9 cellular contexts compared by ENCODE assay signal in genomic region chr17:78176548-78177025, GRCh38. TPM values are rescaled to one million over a fixed set of nuclear protein-coding genes. Genes with fewer than 3 reads are reported as not detected.
A peak's percentile ranks its signal among the peaks of the same experiment; 100 is the strongest.
DNase-seq lines count a peak whose midpoint lies in the region; ATAC-seq, FAIRE-seq and TF ChIP-seq lines count a peak whose summit lies in the region.
"Had no signal": no experiment of that assay in that cellular context is flagged by ENCODE, and none has a peak within 500 bp of the region (broad histone marks: within the 10 kb centered on the region; RNA-seq: fewer than 3 reads in every experiment).

No MANE protein-coding gene starts in this region.

- peaks cover 14% of the 10 kb centered on the region; the same call in 1 of the 2 replicates for H3K4me1 ChIP-seq in Caco-2
- H3K4me1 ChIP-seq in GM12878 (ENCODE audit: control insufficient read depth, insufficient read depth, low read length), result peaks cover 59% of the 10 kb centered on the region

- intact Hi-C loops in Caco-2 (cut with micrococcal nuclease; ENCODE audit: unreplicated experiment), result loop anchor here (1.0 kb wide), 1 partner anchor 64 kb away; no protein-coding TSS in a partner anchor
- intact Hi-C loops in GM12878 (cut with micrococcal nuclease; ENCODE audit: unreplicated experiment), result loop anchor here (1.0 kb wide), 2 partner anchors 63 to 91 kb away; no protein-coding TSS in a partner anchor

- peaks cover 98% of the 10 kb centered on the region for H3K36me3 Mint-ChIP-seq in Caco-2 (ENCODE audit: insufficient read depth, unreplicated experiment)
- H3K36me3 Mint-ChIP-seq: activated naive CD8-positive, alpha-beta T cell had no signal

- H3K9me3 Mint-ChIP-seq in Caco-2 (ENCODE audit: unreplicated experiment), result no peaks in the 10 kb centered on the region

- in situ Hi-C loops in GM12878 (cut with MboI), result loop anchor here (5.0 kb wide), 1 partner anchor 64 kb away; no protein-coding TSS in a partner anchor

- H3K27me3 ChIP-seq in Caco-2 (replicated peaks; ENCODE audit: control insufficient read depth, insufficient read depth, low read length) (no peaks in the 10 kb centered on the region), HL-60 (ENCODE audit: insufficient read depth, poor library complexity, severe bottlenecking) (no peaks in the 10 kb centered on the region), GM12878 (replicated peaks in 1 of 2; ENCODE audit: control insufficient read depth in 2 of 2, insufficient read depth in 2 of 2, low read length in 1 of 2) (no peaks in the 10 kb centered on the region), kidney epithelial cell (ENCODE audit: control insufficient read depth, insufficient read depth, low read length) (no peaks in the 10 kb centered on the region)

- SMC1A ChIA-PET in GM12878 (lab: Charles Lee; ENCODE audit: uncharacterized antibody, unreplicated experiment), result interaction anchor here (0.7 to 7.4 kb wide), 15 partner anchors 9 to 92 kb away, joined by 3 to 51 read pairs (median 7); no protein-coding TSS in a partner anchor

- H3K27ac ChIP-seq in HL-60 (replicated peaks), result no peak overlapping the region
- no peak overlapping the region for H3K27ac ChIP-seq in GM12878 (ENCODE audit: control insufficient read depth, insufficient read depth)

- H3K9me3 ChIP-seq in Caco-2 (no peaks in the 10 kb centered on the region), GM12878 (replicated peaks; ENCODE audit: control insufficient read depth, insufficient read depth, low read length) (no peaks in the 10 kb centered on the region)

- no peak overlapping the region for H3K4me3 Mint-ChIP-seq in Caco-2 (ENCODE audit: unreplicated experiment)
- H3K4me3 Mint-ChIP-seq: activated naive CD8-positive, alpha-beta T cell had no signal

- peak; percentile 82 for TF ChIP-seq RAD21 in GM12878 (IDR thresholded peaks at IDR 0.05; ENCODE audit: insufficient read depth, low read depth, low read length)

- no peaks in the 10 kb centered on the region; the same call in 1 of the 2 replicates for H4K20me1 ChIP-seq in GM12878 (ENCODE audit: control insufficient read depth, insufficient read depth)

- peaks cover 24% of the 10 kb centered on the region for H3K4me1 Mint-ChIP-seq in Caco-2 (ENCODE audit: low read depth, unreplicated experiment)

- H2AFZ ChIP-seq in GM12878 (ENCODE audit: control insufficient read depth, low read depth, low read length), result no peak overlapping the region

- RAD21 ChIA-PET in GM12878 (lab: Charles Lee; ENCODE audit: unreplicated experiment), result interaction anchor here (0.6 to 8.6 kb wide), 22 partner anchors 10 to 168 kb away, joined by 3 to 83 read pairs (median 5); partner anchors contain the start of genes AFMID, TK1 and TMC8

- H3K36me3 ChIP-seq in Caco-2 (ENCODE audit: control insufficient read depth, insufficient read depth, low read length) (peaks cover 2% of the 10 kb centered on the region), GM12878 (ENCODE audit: control insufficient read depth in 2 of 2, insufficient read depth in 2 of 2, low read length in 1 of 2) (peaks cover 8 to 28% of the 10 kb centered on the region in 2 experiments; a peak in 3 of 4 replicates), kidney epithelial cell (ENCODE audit: control insufficient read depth, insufficient read depth, low read length) (peaks cover 2% of the 10 kb centered on the region)

- DNase-seq in Caco-2 (peak in 1 of 2 experiments; percentile 79), HL-60 (ENCODE audit: low read depth in 1 of 2, low spot score in 1 of 2) (peak in 1 of 2 experiments; percentile 81), UCSD-AML1 (lab: John Stamatoyannopoulos, UW; ENCODE audit: unreplicated experiment) (peak; percentile 68), GM12878 (ENCODE audit: low read depth, low spot score) (no peak), kidney epithelial cell (ENCODE audit: low read depth) (no peak), H54 (ENCODE audit: insufficient read length, low spot score) (no peak)
- DNase-seq in stimulated activated CD4-positive, alpha-beta T cell treated with anti-CD3 and anti-CD28 coated beads, Interleukin-4, amount 100 ng/mL, for 4 hours, result peak; percentile 71 to 79

- H3K9ac ChIP-seq in GM12878 (ENCODE audit: control insufficient read depth, insufficient read depth, low read length), result no peak overlapping the region

- FAIRE-seq in GM12878 (lab: Jason Lieb, UNC) (no peak), H54 (lab: Jason Lieb, UNC) (no peak)

- BruUV-seq in Caco-2 (replicated peaks; lab: Mats Ljungman, UMichigan) (no TSS peak), GM12878 (replicated peaks; lab: Mats Ljungman, UMichigan) (no TSS peak)

- TF ChIP-seq POLR2A in GM12878 (IDR thresholded peaks at IDR 0.05; ENCODE audit: low read depth, low read length), result peak; percentile 75
- no peak for TF ChIP-seq POLR2A in H54 (IDR thresholded peaks at IDR 0.05; ENCODE audit: low read depth, low read length)

- POLR2A ChIA-PET in Caco-2 (lab: Charles Lee) (interaction anchor here (0.9 to 1.3 kb wide), 3 partner anchors 10 to 48 kb away, joined by 3 to 4 read pairs (median 4); partner anchors contain the start of genes TK1 and TMC6), GM12878 (lab: Charles Lee) (interaction anchor here (0.5 to 8.7 kb wide), 12 partner anchors 11 to 67 kb away, joined by 3 to 85 read pairs (median 4); partner anchors contain the start of genes AFMID, C17orf99, TK1 and TMC6)

- CTCF ChIA-PET in Caco-2 (lab: Charles Lee), result interaction anchor here (0.6 to 2.5 kb wide), 9 partner anchors 11 to 92 kb away, joined by 3 to 15 read pairs (median 4); partner anchors contain the start of genes AFMID and TK1
- CTCF ChIA-PET in GM12878 (lab: Yijun Ruan, JAX), result interaction anchor here (0.5 to 9.0 kb wide), 29 partner anchors 9 to 489 kb away, joined by 3 to 132 read pairs (median 6); partner anchors contain the start of genes AFMID, BIRC5, TK1 and TMC6

- peaks cover 22% of the 10 kb centered on the region for H3K79me2 ChIP-seq in GM12878 (ENCODE audit: control insufficient read depth, insufficient read depth, low read length)

- no peak for TF ChIP-seq EP300 in GM12878 (IDR thresholded peaks at IDR 0.05; ENCODE audit: borderline replicate concordance in 1 of 2, control insufficient read depth in 1 of 2, low read depth in 2 of 2, low read length in 2 of 2)

- H3K4me2 ChIP-seq in GM12878 (ENCODE audit: control insufficient read depth, insufficient read depth), result no peak overlapping the region; the same call in 1 of the 2 replicates

- peak; percentile 68 for ATAC-seq in GM12878
- no peak for ATAC-seq in GM21515 (IDR thresholded peaks at IDR 0.05; ENCODE audit: unreplicated experiment)

- TF ChIP-seq CTCF in Caco-2 (IDR thresholded peaks at IDR 0.05; ENCODE audit: insufficient read depth in 1 of 2, low read depth in 1 of 2, low read length in 1 of 2, severe bottlenecking in 1 of 2, unreplicated experiment in 1 of 2), result peak; percentile 85 to 86
- peak; percentile 95 for TF ChIP-seq CTCF in HL-60 (IDR thresholded peaks at IDR 0.05; ENCODE audit: insufficient read depth, low read length)
- TF ChIP-seq CTCF in GM12878 (IDR thresholded peaks at IDR 0.05 in 2 of 3, conservative IDR thresholded peaks at IDR 0.05 in 1 of 3; ENCODE audit: control insufficient read depth in 2 of 3, extremely low read depth in 1 of 3, insufficient read depth in 1 of 3, low read depth in 3 of 3, low read length in 3 of 3), result peak; percentile 94 to 99 (median 99); a peak in 5 of 6 replicates
- peak; percentile 94 for TF ChIP-seq CTCF in kidney epithelial cell (IDR thresholded peaks at IDR 0.05; ENCODE audit: insufficient read depth, low read length, poor library complexity, severe bottlenecking)

- H3K4me3 ChIP-seq in Caco-2 (ENCODE audit: low read depth, low read length) (no peak overlapping the region), HL-60 (replicated peaks; ENCODE audit: insufficient read depth, low read length) (no peak overlapping the region), GM12878 (no peak overlapping the region), kidney epithelial cell (ENCODE audit: low read depth, low read length) (no peak overlapping the region)

- WGBS in GM12878 (ENCODE audit: insufficient coverage, insufficient replicate concordance, low lambda C conversion rate, missing lambda C conversion rate), result 20% methylated on average over 14 of the region's 14 CpGs

- no peaks in the 10 kb centered on the region for H3K27me3 Mint-ChIP-seq in Caco-2 (ENCODE audit: insufficient read depth, unreplicated experiment)
- H3K27me3 Mint-ChIP-seq: activated naive CD8-positive, alpha-beta T cell had no signal

- H3K27ac Mint-ChIP-seq in Caco-2 (ENCODE audit: unreplicated experiment), result peak overlapping the region; percentile 75
- H3K27ac Mint-ChIP-seq: activated naive CD8-positive, alpha-beta T cell had no signal

RNA-seq across cellular contexts. Expression of gene SYNGR2, which starts 8.2 kb away (rescaled TPM):
- 169 and 193 TPM in 2 replicates for total RNA-seq in Caco-2 (2022)
- 161 and 167 TPM in 2 replicates for total RNA-seq in GM12878 (2013; cell fraction: nucleolus; rRNA removed)
- 189 and 212 TPM in 2 replicates for total RNA-seq in GM12878 (2014; rRNA removed)
- 112 and 126 TPM in 2 replicates for total RNA-seq in GM12878 (2014; rRNA removed; fragmentation: Illumina TruSeq; extraction: Trizol)
- total RNA-seq in GM12878 (2021), result 291 and 310 TPM in 2 replicates
- polyA plus RNA-seq in GM12878 (2011; ENCODE audit: low read depth), result 105 TPM
- polyA plus RNA-seq in GM12878 (2011; rRNA removed), result 134 and 329 TPM in 2 replicates
- polyA plus RNA-seq in GM12878 (2011; cell fraction: cytosol; rRNA removed), result 630 and 860 TPM in 2 replicates
- polyA plus RNA-seq in GM12878 (2011; cell fraction: nucleus; rRNA removed), result 304 and 332 TPM in 2 replicates
- 386 and 393 TPM in 2 replicates for polyA plus RNA-seq in GM12878 (2012)
- polyA plus RNA-seq in GM12878 (2014; fragmentation: Illumina TruSeq; extraction: Trizol), result 69.3 and 212 TPM in 2 replicates
- polyA plus RNA-seq in GM12878 (2014; fragmentation: Nextera tagmentation; extraction: Ambion mirVana), result 10 to 100 TPM in 1 of 2 experiments, 1 to 10 TPM in 1; 4.4 to 28.8 TPM
- polyA plus RNA-seq in GM12878 (2014; rRNA removed), result 310 and 312 TPM in 2 replicates
- 100 to 1,000 TPM; 491 to 529 TPM for polyA plus RNA-seq in GM12878 (2016; fragmentation: Nextera tagmentation; extraction: Ambion mirVana)
- polyA minus RNA-seq in GM12878 (2011; rRNA and poly(A)+ RNA removed), result 329 and 477 TPM in 2 replicates
- 131 and 150 TPM in 2 replicates for polyA minus RNA-seq in GM12878 (2011; cell fraction: cytosol; rRNA and poly(A)+ RNA removed)
- 60.8 and 82.3 TPM in 2 replicates for polyA minus RNA-seq in GM12878 (2011; cell fraction: nucleus; rRNA and poly(A)+ RNA removed)
- total RNA-seq in kidney epithelial cell, result 85.7 and 144 TPM in 2 replicates

RNA-seq across cellular contexts. Expression of gene TK1, which starts 10.3 kb away (rescaled TPM):
- total RNA-seq in Caco-2 (2022) (171 and 190 TPM in 2 replicates), GM12878 (2014; rRNA removed) (93.2 and 102 TPM in 2 replicates), GM12878 (2014; rRNA removed; fragmentation: Illumina TruSeq; extraction: Trizol) (49.9 and 53.4 TPM in 2 replicates), GM12878 (2021) (89.7 and 96.3 TPM in 2 replicates), kidney epithelial cell (15.0 and 21.1 TPM in 2 replicates)
- 11.3 and 13.8 TPM in 2 replicates for total RNA-seq in GM12878 (2013; cell fraction: nucleolus; rRNA removed)
- 34.9 TPM for polyA plus RNA-seq in GM12878 (2011; ENCODE audit: low read depth)
- polyA plus RNA-seq in GM12878 (2011; rRNA removed) (32.6 and 62.7 TPM in 2 replicates), GM12878 (2014; fragmentation: Illumina TruSeq; extraction: Trizol) (27.4 and 55.2 TPM in 2 replicates), GM12878 (2014; fragmentation: Nextera tagmentation; extraction: Ambion mirVana) (10 to 100 TPM in 1 of 2 experiments, 1 to 10 TPM in 1; 4.6 to 13.0 TPM), GM12878 (2014; rRNA removed) (127 and 128 TPM in 2 replicates), GM12878 (2016; fragmentation: Nextera tagmentation; extraction: Ambion mirVana) (100 to 1,000 TPM; 168 to 175 TPM)
- 161 and 278 TPM in 2 replicates for polyA plus RNA-seq in GM12878 (2011; cell fraction: cytosol; rRNA removed)
- polyA plus RNA-seq in GM12878 (2011; cell fraction: nucleus; rRNA removed), result 136 and 156 TPM in 2 replicates
- polyA plus RNA-seq in GM12878 (2012), result 62.9 and 70.7 TPM in 2 replicates
- 92.8 and 202 TPM in 2 replicates for polyA minus RNA-seq in GM12878 (2011; rRNA and poly(A)+ RNA removed)
- 47.4 and 52.8 TPM in 2 replicates for polyA minus RNA-seq in GM12878 (2011; cell fraction: cytosol; rRNA and poly(A)+ RNA removed)
- polyA minus RNA-seq in GM12878 (2011; cell fraction: nucleus; rRNA and poly(A)+ RNA removed), result 23.5 and 34.4 TPM in 2 replicates

RNA-seq across cellular contexts. Expression of gene AFMID, which starts 10.6 kb away (rescaled TPM):
- total RNA-seq in Caco-2 (2022) (68.5 and 83.0 TPM in 2 replicates), GM12878 (2014; rRNA removed) (60.7 and 79.9 TPM in 2 replicates), GM12878 (2014; rRNA removed; fragmentation: Illumina TruSeq; extraction: Trizol) (51.9 and 54.3 TPM in 2 replicates), GM12878 (2021) (45.8 and 47.0 TPM in 2 replicates), kidney epithelial cell (38.1 and 49.7 TPM in 2 replicates)
- total RNA-seq in GM12878 (2013; cell fraction: nucleolus; rRNA removed), result 58.4 and 68.9 TPM in 2 replicates
- polyA plus RNA-seq in GM12878 (2011; ENCODE audit: low read depth), result 95.9 TPM
- polyA plus RNA-seq in GM12878 (2011; rRNA removed) (46.3 and 58.9 TPM in 2 replicates), GM12878 (2014; fragmentation: Illumina TruSeq; extraction: Trizol) (70.8 and 77.9 TPM in 2 replicates), GM12878 (2014; fragmentation: Nextera tagmentation; extraction: Ambion mirVana) (10 to 100 TPM; 50.3 to 98.8 TPM), GM12878 (2014; rRNA removed) (51.2 and 68.7 TPM in 2 replicates), GM12878 (2016; fragmentation: Nextera tagmentation; extraction: Ambion mirVana) (10 to 100 TPM; 36.1 to 41.3 TPM)
- 72.4 and 108 TPM in 2 replicates for polyA plus RNA-seq in GM12878 (2011; cell fraction: cytosol; rRNA removed)
- 100 and 117 TPM in 2 replicates for polyA plus RNA-seq in GM12878 (2011; cell fraction: nucleus; rRNA removed)
- 54.5 and 55.0 TPM in 2 replicates for polyA plus RNA-seq in GM12878 (2012)
- 66.9 and 116 TPM in 2 replicates for polyA minus RNA-seq in GM12878 (2011; rRNA and poly(A)+ RNA removed)
- polyA minus RNA-seq in GM12878 (2011; cell fraction: cytosol; rRNA and poly(A)+ RNA removed), result 25.5 and 26.8 TPM in 2 replicates
- 18.5 and 31.9 TPM in 2 replicates for polyA minus RNA-seq in GM12878 (2011; cell fraction: nucleus; rRNA and poly(A)+ RNA removed)

RNA-seq across cellular contexts. Expression of gene C17orf99, which starts 30.4 kb away (rescaled TPM):
- not detected in 2 replicates for total RNA-seq in Caco-2 (2022)
- total RNA-seq in GM12878 (2013; cell fraction: nucleolus; rRNA removed), result 3.6 and 5.5 TPM in 2 replicates
- 2.1 and 5.9 TPM in 2 replicates for total RNA-seq in GM12878 (2014; rRNA removed)
- 1.6 and 1.9 TPM in 2 replicates for total RNA-seq in GM12878 (2014; rRNA removed; fragmentation: Illumina TruSeq; extraction: Trizol)
- total RNA-seq in GM12878 (2021), result 3.1 and 4.4 TPM in 2 replicates
- 1.5 TPM for polyA plus RNA-seq in GM12878 (2011; ENCODE audit: low read depth)
- 2.2 and 3.5 TPM in 2 replicates for polyA plus RNA-seq in GM12878 (2011; rRNA removed)
- polyA plus RNA-seq in GM12878 (2011; cell fraction: cytosol; rRNA removed), result 4.1 and 4.5 TPM in 2 replicates
- polyA plus RNA-seq in GM12878 (2011; cell fraction: nucleus; rRNA removed), result 5.0 and 11.8 TPM in 2 replicates
- 3.6 and 6.7 TPM in 2 replicates for polyA plus RNA-seq in GM12878 (2012)
- 0.22 and 1.4 TPM in 2 replicates for polyA plus RNA-seq in GM12878 (2014; fragmentation: Illumina TruSeq; extraction: Trizol)
- polyA plus RNA-seq in GM12878 (2014; fragmentation: Nextera tagmentation; extraction: Ambion mirVana), result under 1 TPM; 0.20 to 0.48 TPM
- 4.8 and 5.6 TPM in 2 replicates for polyA plus RNA-seq in GM12878 (2014; rRNA removed)
- polyA plus RNA-seq in GM12878 (2016; fragmentation: Nextera tagmentation; extraction: Ambion mirVana), result 1 to 10 TPM; 3.0 to 4.5 TPM
- 2.9 and 5.1 TPM in 2 replicates for polyA minus RNA-seq in GM12878 (2011; rRNA and poly(A)+ RNA removed)
- 2.7 TPM in 1 of 2 replicates, not detected in the other for polyA minus RNA-seq in GM12878 (2011; cell fraction: cytosol; rRNA and poly(A)+ RNA removed)
- 0.36 and 4.7 TPM in 2 replicates for polyA minus RNA-seq in GM12878 (2011; cell fraction: nucleus; rRNA and poly(A)+ RNA removed)
- total RNA-seq in kidney epithelial cell, result not detected in 2 replicates

RNA-seq across cellular contexts. Expression of gene BIRC5, which starts 37.5 kb away (rescaled TPM):
- total RNA-seq in Caco-2 (2022) (82.0 and 88.8 TPM in 2 replicates), GM12878 (2014; rRNA removed) (104 and 105 TPM in 2 replicates), GM12878 (2014; rRNA removed; fragmentation: Illumina TruSeq; extraction: Trizol) (64.3 and 74.8 TPM in 2 replicates), GM12878 (2021) (73.8 and 76.9 TPM in 2 replicates), kidney epithelial cell (7.2 and 8.6 TPM in 2 replicates)
- 25.6 and 33.4 TPM in 2 replicates for total RNA-seq in GM12878 (2013; cell fraction: nucleolus; rRNA removed)
- 23.5 TPM for polyA plus RNA-seq in GM12878 (2011; ENCODE audit: low read depth)
- polyA plus RNA-seq in GM12878 (2011; rRNA removed) (41.0 and 49.0 TPM in 2 replicates), GM12878 (2014; fragmentation: Illumina TruSeq; extraction: Trizol) (31.4 and 51.7 TPM in 2 replicates), GM12878 (2014; fragmentation: Nextera tagmentation; extraction: Ambion mirVana) (10 to 100 TPM; 89.2 to 92.4 TPM), GM12878 (2014; rRNA removed) (115 and 119 TPM in 2 replicates), GM12878 (2016; fragmentation: Nextera tagmentation; extraction: Ambion mirVana) (100 to 1,000 TPM; 163 to 175 TPM)
- 49.0 and 62.8 TPM in 2 replicates for polyA plus RNA-seq in GM12878 (2011; cell fraction: cytosol; rRNA removed)
- 34.8 and 41.5 TPM in 2 replicates for polyA plus RNA-seq in GM12878 (2011; cell fraction: nucleus; rRNA removed)
- polyA plus RNA-seq in GM12878 (2012), result 38.2 and 42.6 TPM in 2 replicates
- 43.5 and 58.7 TPM in 2 replicates for polyA minus RNA-seq in GM12878 (2011; rRNA and poly(A)+ RNA removed)
- polyA minus RNA-seq in GM12878 (2011; cell fraction: cytosol; rRNA and poly(A)+ RNA removed), result 15.9 and 16.1 TPM in 2 replicates
- 15.5 and 29.3 TPM in 2 replicates for polyA minus RNA-seq in GM12878 (2011; cell fraction: nucleus; rRNA and poly(A)+ RNA removed)

Comparison
In these comparisons a context has a peak if more than half of its experiments do, and no peak if none do; other contexts are left out.
1. DNase-seq: peak in UCSD-AML1 (single experiment) and stimulated activated CD4-positive, alpha-beta T cell treated with anti-CD3 and anti-CD28 coated beads, Interleukin-4, amount 100 ng/mL, for 4 hours (2 of 2); none in GM12878 (single experiment), kidney epithelial cell (single experiment) and H54 (single experiment).
2. Peak in every context shown above with its lines, with median percentiles within 50 percentile points of each other: CTCF ChIP-seq.